Comparison of ENCODE assay signal across 8 cellular contexts in the genomic region with DNA sequence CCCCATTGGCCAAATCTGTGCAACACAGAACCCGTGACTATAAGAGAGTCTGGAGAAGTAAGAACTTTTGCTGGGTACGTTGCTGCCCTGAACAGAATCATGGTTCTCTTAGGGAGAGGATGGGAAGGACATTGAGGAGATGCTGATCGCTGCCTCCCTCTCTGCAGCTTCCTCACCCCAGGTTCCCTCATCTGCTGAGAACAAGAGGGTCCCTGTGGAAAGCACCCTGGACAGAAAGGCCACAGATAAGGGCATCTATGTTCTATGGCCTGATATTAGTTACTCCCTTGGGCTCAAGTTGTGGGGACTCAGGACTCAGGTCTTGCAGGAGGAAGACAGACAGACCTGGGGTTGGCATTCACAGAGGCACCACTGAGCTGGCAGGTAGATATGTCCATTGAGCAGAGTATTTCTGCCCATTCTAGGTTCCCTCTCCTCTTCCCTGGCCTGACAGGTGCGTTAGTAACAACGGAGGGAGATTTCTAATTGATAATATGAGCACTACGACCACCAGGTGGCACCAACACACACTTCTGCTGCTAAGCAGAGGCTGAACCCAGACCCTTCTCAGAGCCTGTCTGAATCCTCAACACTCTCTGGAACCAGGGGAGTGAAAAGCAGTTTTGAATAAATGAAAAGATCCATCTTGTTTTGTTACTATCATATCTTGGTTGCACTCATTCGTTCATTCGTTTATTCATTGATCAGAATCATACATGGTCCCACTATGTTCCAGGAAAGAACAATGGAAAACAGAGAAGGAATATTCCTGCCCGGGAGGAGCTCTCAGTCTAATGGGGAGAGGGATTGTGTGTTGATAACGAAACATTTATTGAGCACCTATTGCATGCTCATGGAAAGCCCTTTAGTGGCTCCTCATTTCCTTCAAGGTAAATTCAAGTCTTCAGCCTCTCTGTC. TPM values are rescaled to one million over a fixed set of nuclear protein-coding genes. Genes with fewer than 3 reads are reported as not detected.
A peak's percentile ranks its signal among the peaks of the same experiment; 100 is the strongest.
DNase-seq lines count a peak whose midpoint lies in the region; ATAC-seq, FAIRE-seq and TF ChIP-seq lines count a peak whose summit lies in the region.

No MANE protein-coding gene starts in this region.

- H3K27ac ChIP-seq in ovary = no peak overlapping the region

- TF ChIP-seq POLR2A in ovary (IDR thresholded peaks at IDR 0.05) = no peak

- 23 to 26% (median 25%) methylated on average over 10 of the region's 10 CpGs for WGBS in ovary, 3 donors

- intact Hi-C loops in ovary (cut with DNase I) = loop anchor here in 2 of 4 donors (5.0 to 10.0 kb wide), 2 partner anchors 130 to 133 kb away; no protein-coding TSS in a partner anchor

- peak; percentile 69 for ATAC-seq in GM18868 (IDR thresholded peaks at IDR 0.05; ENCODE audit: unreplicated experiment)

- H3K4me1 ChIP-seq in ovary (ENCODE audit: insufficient read depth) = no peaks in the 10 kb centered on the region

- H3K27me3 ChIP-seq in ovary = no peaks in the 10 kb centered on the region

- no peak for FAIRE-seq in urothelium cell line (lab: Jason Lieb, UNC)

- H3K4me3 ChIP-seq in AG09309 (ENCODE audit: control insufficient read depth, low read depth, low read length) = no peak overlapping the region
- H3K4me3 ChIP-seq in foreskin fibroblast (ENCODE audit: low read depth in 1 of 2, low read length in 2 of 2) = no peak overlapping the region
- H3K4me3 ChIP-seq in ovary = no peak overlapping the region

- H3K9me3 ChIP-seq in ovary = no peaks in the 10 kb centered on the region

- no peaks in the 10 kb centered on the region for H3K36me3 ChIP-seq in ovary

- DNase-seq in AG09309 (ENCODE audit: low read depth) (peak; percentile 3), HT1080 (ENCODE audit: low read depth) (peak; percentile 39), RKO (ENCODE audit: low spot score) (peak; percentile 66), activated T-helper 1 cell treated with Interleukin-2 at 50 U/mL for 16 hours (ENCODE audit: low read depth) (peak; percentile 5), foreskin fibroblast (peak; percentile 28 to 76), ovary (peak; percentile 20 to 63 (median 50)), urothelium cell line (ENCODE audit: low spot score) (peak; percentile 71)

- peak; percentile 65 for TF ChIP-seq CTCF in AG09309 (IDR thresholded peaks at IDR 0.05; ENCODE audit: control insufficient read depth, insufficient read depth, low read depth, low read length, missing control alignments)
- TF ChIP-seq CTCF in foreskin fibroblast (IDR thresholded peaks at IDR 0.05; ENCODE audit: low read depth, low read length) = peak; percentile 53
- peak in 1 of 3 donors; percentile 12 for TF ChIP-seq CTCF in ovary (IDR thresholded peaks at IDR 0.05)

- TF ChIP-seq EP300 in ovary (IDR thresholded peaks at IDR 0.05) = no peak

RNA-seq across cellular contexts. Expression of a gene that starts 56.4 kb away (rescaled TPM):
- total RNA-seq in HT1080 (2014; rRNA removed; shearing (Covaris generic)) = not detected in 2 replicates
- polyA plus RNA-seq in HT1080 (2015; cell fraction: cytosol; rRNA removed) = not detected in 2 replicates
- not detected in 2 replicates for polyA plus RNA-seq in HT1080 (2015; cell fraction: nucleus; rRNA removed)
- total RNA-seq in ovary = under 1 TPM in 4 of 7 donors, not detected in 3; 0.08 to 0.30 (median 0.19) TPM
- under 1 TPM; 0.20 to 0.36 TPM for polyA plus RNA-seq in ovary

Comparison
In these comparisons a context has a peak if more than half of its experiments do, and no peak if none do; other contexts are left out.
1. DNase-seq: peak in every context shown above with its lines; median percentile 71 in urothelium cell line; 66 in RKO; 52 in foreskin fibroblast; 50 in ovary; 39 in HT1080; 5 in activated T-helper 1 cell treated with Interleukin-2 at 50 U/mL for 16 hours; 3 in AG09309.